In genomic region chr1:234556245-234556943, GRCh38 we compare ENCODE assay signal across 19 cellular contexts.
"Had no signal": no experiment of that assay in that cellular context is flagged by ENCODE, and none has a peak within 500 bp of the region (broad histone marks: within the 10 kb centered on the region; RNA-seq: fewer than 3 reads in every experiment).

No MANE protein-coding gene starts in this region.

- H3K4me1 Mint-ChIP-seq: activated naive CD8-positive, alpha-beta T cell treated with anti-CD3 and anti-CD28 coated beads for 36 hours; immature natural killer cell; natural killer cell; stimulated activated memory B cell treated with anti-CD40 and anti-IgM and Interleukin-4, amounts not matched to agents 10 μg/mL and 1 μg/mL and 100 μg/mL, for 72 hours had no signal

- ATAC-seq: foreskin keratinocyte; natural killer cell; stimulated activated memory B cell treated with anti-CD40 and anti-IgM and Interleukin-4, amounts not matched to agents 10 μg/mL and 1 μg/mL and 100 μg/mL, for 72 hours; upper lobe of right lung; WTC11 had no signal

- H3K27me3 Mint-ChIP-seq: activated naive CD8-positive, alpha-beta T cell treated with anti-CD3 and anti-CD28 coated beads for 36 hours; progenitor cell of endocrine pancreas; stimulated activated memory B cell treated with anti-CD40 and anti-IgM and Interleukin-4, amounts not matched to agents 10 μg/mL and 1 μg/mL and 100 μg/mL, for 72 hours had no signal

- H3K27ac Mint-ChIP-seq: activated naive CD8-positive, alpha-beta T cell treated with anti-CD3 and anti-CD28 coated beads for 36 hours; immature natural killer cell; natural killer cell; progenitor cell of endocrine pancreas; stimulated activated memory B cell treated with anti-CD40 and anti-IgM and Interleukin-4, amounts not matched to agents 10 μg/mL and 1 μg/mL and 100 μg/mL, for 72 hours; WTC11 had no signal

- H3K4me2 ChIP-seq: hepatocyte had no signal

- H3K27me3 ChIP-seq: foreskin keratinocyte, hepatocyte, upper lobe of right lung had no signal

- H3K27ac ChIP-seq: foreskin keratinocyte, hepatocyte, left ventricle myocardium inferior, thoracic aorta, upper lobe of right lung had no signal

- H3K36me3 Mint-ChIP-seq: activated naive CD8-positive, alpha-beta T cell treated with anti-CD3 and anti-CD28 coated beads for 36 hours; immature natural killer cell; natural killer cell; stimulated activated memory B cell treated with anti-CD40 and anti-IgM and Interleukin-4, amounts not matched to agents 10 μg/mL and 1 μg/mL and 100 μg/mL, for 72 hours; WTC11 had no signal

- H3K4me3 Mint-ChIP-seq: activated naive CD8-positive, alpha-beta T cell treated with anti-CD3 and anti-CD28 coated beads for 36 hours; immature natural killer cell; natural killer cell; stimulated activated memory B cell treated with anti-CD40 and anti-IgM and Interleukin-4, amounts not matched to agents 10 μg/mL and 1 μg/mL and 100 μg/mL, for 72 hours; WTC11 had no signal

- H3K9me3 ChIP-seq: left ventricle myocardium inferior, thoracic aorta, upper lobe of right lung had no signal

- DNase-seq: activated naive CD4-positive, alpha-beta T cell; activated naive CD8-positive, alpha-beta T cell treated with anti-CD3 and anti-CD28 coated beads for 36 hours; activated T-cell treated with anti-CD3 and anti-CD28 coated beads, Interleukin-2, amount 50 U/mL, for 1 hour; cerebellar nuclear complex; cortex of kidney; foreskin keratinocyte; immature natural killer cell; kidney glomerular epithelial cell; left ventricle myocardium inferior; midbrain; natural killer cell; stimulated activated CD4-positive, alpha-beta T cell treated with anti-CD3 and anti-CD28 coated beads, Interleukin-1b, Interleukin-23, amount 100 ng/mL, for 48 hours; T-helper 1 cell; upper lobe of right lung had no signal

- H3K36me3 ChIP-seq: left ventricle myocardium inferior, thoracic aorta, upper lobe of right lung had no signal

- H2AFZ ChIP-seq: hepatocyte had no signal

- H3K9me3 Mint-ChIP-seq: activated naive CD8-positive, alpha-beta T cell treated with anti-CD3 and anti-CD28 coated beads for 36 hours; immature natural killer cell; natural killer cell; stimulated activated memory B cell treated with anti-CD40 and anti-IgM and Interleukin-4, amounts not matched to agents 10 μg/mL and 1 μg/mL and 100 μg/mL, for 72 hours; WTC11 had no signal

- H3K79me2 ChIP-seq: hepatocyte had no signal

- H3K4me1 ChIP-seq: foreskin keratinocyte, upper lobe of right lung had no signal

- H3K4me3 ChIP-seq: hepatocyte, left ventricle myocardium inferior, thoracic aorta, upper lobe of right lung had no signal
